In the genomic region with DNA sequence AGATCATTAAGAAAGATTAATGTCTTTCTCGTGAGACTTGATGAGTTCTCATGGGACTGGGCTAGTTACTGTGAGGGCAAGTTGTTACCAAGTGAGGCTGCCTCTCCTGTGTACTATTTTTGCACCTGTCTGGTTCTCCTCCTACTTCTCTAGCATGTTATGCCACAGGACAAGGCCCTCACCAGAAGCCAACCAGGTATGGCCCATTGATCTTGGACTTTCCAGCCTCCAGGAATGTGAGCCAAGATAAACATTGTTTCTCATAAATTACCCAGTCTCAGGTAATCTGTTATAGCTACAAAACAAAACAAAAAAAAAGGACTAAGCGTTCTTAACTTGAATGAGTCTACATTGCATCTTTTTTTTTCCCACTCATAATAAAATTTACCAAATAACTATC, we compare ENCODE assay signal across 14 cellular contexts.
DNase-seq lines count a peak whose midpoint lies in the region; TF ChIP-seq lines count a peak whose summit lies in the region.
"Had no signal": no experiment of that assay in that cellular context is flagged by ENCODE, and none has a peak within 500 bp of the region (broad histone marks: within the 10 kb centered on the region; RNA-seq: fewer than 3 reads in every experiment).

No MANE protein-coding gene starts in this region.

- H3K27ac Mint-ChIP-seq in HFFc6: no peak overlapping the region
- H3K27ac Mint-ChIP-seq: T-cell had no signal

- no peaks in the 10 kb centered on the region for H3K4me1 Mint-ChIP-seq in HFFc6 (ENCODE audit: low read depth)
- H3K4me1 Mint-ChIP-seq: T-cell had no signal

- no peaks in the 10 kb centered on the region for H3K27me3 Mint-ChIP-seq in HFFc6 (ENCODE audit: insufficient read depth)
- H3K27me3 Mint-ChIP-seq: T-cell had no signal

- H3K36me3 Mint-ChIP-seq in HFFc6 (ENCODE audit: low read depth): no peaks in the 10 kb centered on the region
- H3K36me3 Mint-ChIP-seq: T-cell had no signal

- TF ChIP-seq CTCF in HFFc6 (IDR thresholded peaks at IDR 0.05): no peak

- no peak overlapping the region for H3K4me3 Mint-ChIP-seq in HFFc6
- H3K4me3 Mint-ChIP-seq: T-cell had no signal

- peak; percentile 24 for DNase-seq in NCI-H510A treated with DMSO at 0.1 percent for 48 hours (lab: John Stamatoyannopoulos, UW)
- DNase-seq in NCI-H510A (lab: John Stamatoyannopoulos, UW): no peak
- peak; percentile 40 for DNase-seq in NCI-H82 (lab: John Stamatoyannopoulos, UW)
- peak; percentile 65 for DNase-seq in left kidney (ENCODE audit: low read depth, low spot score)
- DNase-seq in HFFc6: no peak
- no peak for DNase-seq in cerebellar nuclear complex (lab: John Stamatoyannopoulos, UW)
- DNase-seq in GF-D8 (lab: John Stamatoyannopoulos, UW): no peak
- DNase-seq in D341Med (ENCODE audit: low spot score): no peak
- DNase-seq: C1 segment of cervical spinal cord, DMS153, KG1, NCI-H1105 treated with DMSO at 0.1 percent for 48 hours, NCI-H187, T-cell had no signal

- peaks cover 32% of the 10 kb centered on the region for H3K9me3 Mint-ChIP-seq in HFFc6

Comparison
In these comparisons a context has a peak if more than half of its experiments do, and no peak if none do; other contexts are left out.
1. DNase-seq: peak in NCI-H510A treated with DMSO at 0.1 percent for 48 hours (single experiment), NCI-H82 (single experiment) and left kidney (single experiment); none in NCI-H510A (single experiment), HFFc6 (single experiment), cerebellar nuclear complex (0 of 2), GF-D8 (single experiment) and D341Med (single experiment).